ENCODE assay signal across 17 cellular contexts in genomic region chr5:143543358-143544255, GRCh38.
A peak's percentile ranks its signal among the peaks of the same experiment; 100 is the strongest.
DNase-seq lines count a peak whose midpoint lies in the region; ATAC-seq, FAIRE-seq and TF ChIP-seq lines count a peak whose summit lies in the region.
"Had no signal": no experiment of that assay in that cellular context is flagged by ENCODE, and none has a peak within 500 bp of the region (broad histone marks: within the 10 kb centered on the region; RNA-seq: fewer than 3 reads in every experiment).

No MANE protein-coding gene starts in this region.

- H3K36me3 Mint-ChIP-seq in WTC11, result peaks cover 17% of the 10 kb centered on the region

- H3K27me3 ChIP-seq in psoas muscle (ENCODE audit: insufficient read depth in 3 of 3, low read length in 2 of 3), result no peaks in the 10 kb centered on the region
- H3K27me3 ChIP-seq: spleen had no signal

- H3K4me3 ChIP-seq in fibroblast of the aortic adventitia (ENCODE audit: low read depth, low read length), result no peak overlapping the region
- no peak overlapping the region for H3K4me3 ChIP-seq in psoas muscle
- H3K4me3 ChIP-seq: spleen had no signal

- peak; percentile 28 for ATAC-seq in WTC11
- ATAC-seq in psoas muscle, result peak in 2 of 4 donors; percentile 23 to 25

- DNase-seq in H54 (ENCODE audit: insufficient read length, low spot score) (no peak), WTC11 (ENCODE audit: low spot score) (no peak), fibroblast of the aortic adventitia (ENCODE audit: low read depth) (peak; percentile 63), psoas muscle (no peak), hippocampal formation (lab: John Stamatoyannopoulos, UW) (no peak), GM13976 (ENCODE audit: low spot score) (no peak)
- DNase-seq in stimulated activated CD4-positive, alpha-beta T cell treated with anti-CD3 and anti-CD28 coated beads, Interleukin-4, amount 100 ng/mL, for 4 hours, result no peak
- no peak for DNase-seq in activated CD4-positive, alpha-beta T cell treated with anti-CD3 and anti-CD28 coated beads, Interleukin-2, amount 50 U/mL, for 48 hours
- DNase-seq: activated T-cell treated with anti-CD3 and anti-CD28 coated beads, Interleukin-2, amount 50 U/mL, for 24 hours; CD4-positive, alpha-beta T cell; NCI-H446; OCI-M1; spleen; substantia nigra; T-helper 1 cell had no signal

- H3K9me3 Mint-ChIP-seq in WTC11, result peaks cover 34% of the 10 kb centered on the region

- POLR2A ChIA-PET in WTC11 (lab: Charles Lee), result no interaction called here

- no peak overlapping the region for H3K4me3 Mint-ChIP-seq in WTC11
- H3K4me3 Mint-ChIP-seq: activated T-cell treated with anti-CD3 and anti-CD28 coated beads, Interleukin-2, amount 50 U/mL, for 24 hours; CD4-positive, alpha-beta T cell; dendritic cell treated with granulocyte-macrophage colony-stimulating factor and Interleukin-4, amounts not matched to agents 40 ng/mL and 50 ng/mL, for 4 days had no signal

- intact Hi-C loops in psoas muscle (cut with DNase I), result no loop called here

- H3K4me1 Mint-ChIP-seq in WTC11, result peaks cover 34% of the 10 kb centered on the region

- TF ChIP-seq POLR2A in H54 (IDR thresholded peaks at IDR 0.05; ENCODE audit: low read depth, low read length), result no peak

- H3K27ac Mint-ChIP-seq in WTC11, result peak overlapping the region; percentile 5; the same call in 1 of the 2 replicates
- H3K27ac Mint-ChIP-seq: activated T-cell treated with anti-CD3 and anti-CD28 coated beads, Interleukin-2, amount 50 U/mL, for 24 hours; CD4-positive, alpha-beta T cell; dendritic cell treated with granulocyte-macrophage colony-stimulating factor and Interleukin-4, amounts not matched to agents 40 ng/mL and 50 ng/mL, for 4 days had no signal

- H3K4me1 ChIP-seq in psoas muscle, result peaks cover 16% of the 10 kb centered on the region
- H3K4me1 ChIP-seq: spleen had no signal

- H3K36me3 ChIP-seq in psoas muscle (ENCODE audit: insufficient read depth in 1 of 2, low read depth in 1 of 2), result no peaks in the 10 kb centered on the region
- H3K36me3 ChIP-seq: spleen had no signal

- 68 to 84% (median 73%) methylated on average over 2 of the region's 2 CpGs for WGBS in psoas muscle, 3 donors

- peak; percentile 92 for FAIRE-seq in H54 (lab: Jason Lieb, UNC)
- FAIRE-seq: HTR-8/SVneo had no signal

- TF ChIP-seq CTCF in WTC11 (IDR thresholded peaks at IDR 0.05) (no peak), fibroblast of the aortic adventitia (IDR thresholded peaks at IDR 0.05; ENCODE audit: insufficient read depth, low read length) (no peak), psoas muscle (IDR thresholded peaks at IDR 0.05) (no peak), GM13976 (IDR thresholded peaks at IDR 0.05; ENCODE audit: borderline replicate concordance, control extremely low read depth, extremely low read depth, insufficient read depth, missing control alignments) (no peak)

- CTCF ChIA-PET in WTC11 (lab: Charles Lee), result interaction anchor here (1.3 kb wide), 1 partner anchor 599 kb away, joined by 3 read pairs; no protein-coding TSS in a partner anchor

- no peaks in the 10 kb centered on the region for H3K9me3 ChIP-seq in psoas muscle

- in situ Hi-C loops in GM13976 (cut with MboI; ENCODE audit: low sequenced_read_pairs, unreplicated experiment), result no loop called here

- peak overlapping the region; percentile 26 for H3K27ac ChIP-seq in psoas muscle
- H3K27ac ChIP-seq: spleen had no signal

- H3K27me3 Mint-ChIP-seq in WTC11 (ENCODE audit: low read depth), result no peaks in the 10 kb centered on the region
- H3K27me3 Mint-ChIP-seq: activated T-cell treated with anti-CD3 and anti-CD28 coated beads, Interleukin-2, amount 50 U/mL, for 24 hours; CD4-positive, alpha-beta T cell; dendritic cell treated with granulocyte-macrophage colony-stimulating factor and Interleukin-4, amounts not matched to agents 40 ng/mL and 50 ng/mL, for 4 days had no signal

TF ChIP-seq in WTC11, 78 proteins besides CTCF, POLR2A, EP300 and RAD21:
- no peak for TF ChIP-seq FOXP1 (CRISPR knock-in tag; IDR thresholded peaks at IDR 0.05; ENCODE audit: borderline replicate concordance)
- TF ChIP-seq, protein P1, sequence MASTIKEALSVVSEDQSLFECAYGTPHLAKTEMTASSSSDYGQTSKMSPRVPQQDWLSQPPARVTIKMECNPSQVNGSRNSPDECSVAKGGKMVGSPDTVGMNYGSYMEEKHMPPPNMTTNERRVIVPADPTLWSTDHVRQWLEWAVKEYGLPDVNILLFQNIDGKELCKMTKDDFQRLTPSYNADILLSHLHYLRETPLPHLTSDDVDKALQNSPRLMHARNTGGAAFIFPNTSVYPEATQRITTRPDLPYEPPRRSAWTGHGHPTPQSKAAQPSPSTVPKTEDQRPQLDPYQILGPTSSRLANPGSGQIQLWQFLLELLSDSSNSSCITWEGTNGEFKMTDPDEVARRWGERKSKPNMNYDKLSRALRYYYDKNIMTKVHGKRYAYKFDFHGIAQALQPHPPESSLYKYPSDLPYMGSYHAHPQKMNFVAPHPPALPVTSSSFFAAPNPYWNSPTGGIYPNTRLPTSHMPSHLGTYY (CRISPR knock-in tag; IDR thresholded peaks at IDR 0.05), result no peak
- TF ChIP-seq MLX (CRISPR knock-in tag; IDR thresholded peaks at IDR 0.05), result no peak
